ENCODE assay signal across 25 cellular contexts in genomic region chr17:79855331-79856124, GRCh38.
"Had no signal": no experiment of that assay in that cellular context is flagged by ENCODE, and none has a peak within 500 bp of the region (broad histone marks: within the 10 kb centered on the region; RNA-seq: fewer than 3 reads in every experiment).

No MANE protein-coding gene starts in this region.

- H2AFZ ChIP-seq: parathyroid adenoma had no signal

- DNase-seq: dermis blood vessel endothelial cell; effector memory CD4-positive, alpha-beta T cell; glutamatergic neuron; heart right ventricle; hippocampal formation; immature natural killer cell; naive thymus-derived CD4-positive, alpha-beta T cell; nephron progenitor cell; occipital lobe; stimulated activated CD4-positive, alpha-beta T cell treated with anti-CD3 and anti-CD28 coated beads, Interleukin-2, amount 100 ng/mL, for 24 hours; stimulated activated CD4-positive, alpha-beta T cell treated with anti-CD3 and anti-CD28 coated beads, Interleukin-4, amount 100 ng/mL, for 24 hours; upper lobe of left lung had no signal

- H3K9me3 Mint-ChIP-seq: central memory CD8-positive, alpha-beta T cell; immature natural killer cell; memory B cell; mesothelial cell of epicardium; naive thymus-derived CD4-positive, alpha-beta T cell; nephron progenitor cell; stimulated activated memory B cell treated with anti-CD40 and anti-IgM and Interleukin-4, amounts not matched to agents 10 μg/mL and 1 μg/mL and 100 μg/mL, for 72 hours; stimulated activated naive CD8-positive, alpha-beta T cell treated with anti-CD3 and anti-CD28 coated beads, Interleukin-15, Interleukin-2, amounts not matched to agents 100 ng/mL and 50 ng/mL, for 24 hours had no signal

- H3K4me3 Mint-ChIP-seq: central memory CD8-positive, alpha-beta T cell; immature natural killer cell; memory B cell; mesothelial cell of epicardium; naive thymus-derived CD4-positive, alpha-beta T cell; nephron progenitor cell; stimulated activated memory B cell treated with anti-CD40 and anti-IgM and Interleukin-4, amounts not matched to agents 10 μg/mL and 1 μg/mL and 100 μg/mL, for 72 hours; stimulated activated naive CD8-positive, alpha-beta T cell treated with anti-CD3 and anti-CD28 coated beads, Interleukin-15, Interleukin-2, amounts not matched to agents 100 ng/mL and 50 ng/mL, for 24 hours had no signal

- H3K27ac ChIP-seq: coronary artery, esophagus muscularis mucosa, heart right ventricle, parathyroid adenoma, thoracic aorta, tibial nerve, upper lobe of left lung had no signal

- H3K4me1 ChIP-seq: parathyroid adenoma had no signal

- H3K36me3 ChIP-seq: esophagus muscularis mucosa, heart right ventricle, thoracic aorta, tibial nerve, upper lobe of left lung had no signal

- H3K9ac ChIP-seq: parathyroid adenoma had no signal

- H3K9me3 ChIP-seq: esophagus muscularis mucosa, heart right ventricle, thoracic aorta, tibial nerve, upper lobe of left lung had no signal

- H3K4me3 ChIP-seq: coronary artery, esophagus muscularis mucosa, heart right ventricle, lung, thoracic aorta, tibial nerve, upper lobe of left lung had no signal

- H3K27ac Mint-ChIP-seq: immature natural killer cell; memory B cell; mesothelial cell of epicardium; nephron progenitor cell; progenitor cell of endocrine pancreas; stimulated activated memory B cell treated with anti-CD40 and anti-IgM and Interleukin-4, amounts not matched to agents 10 μg/mL and 1 μg/mL and 100 μg/mL, for 72 hours; stimulated activated naive CD8-positive, alpha-beta T cell treated with anti-CD3 and anti-CD28 coated beads, Interleukin-15, Interleukin-2, amounts not matched to agents 100 ng/mL and 50 ng/mL, for 24 hours had no signal

- H3K36me3 Mint-ChIP-seq: immature natural killer cell; memory B cell; mesothelial cell of epicardium; stimulated activated memory B cell treated with anti-CD40 and anti-IgM and Interleukin-4, amounts not matched to agents 10 μg/mL and 1 μg/mL and 100 μg/mL, for 72 hours had no signal

- ATAC-seq: naive thymus-derived CD4-positive, alpha-beta T cell; sciatic nerve; stimulated activated memory B cell treated with anti-CD40 and anti-IgM and Interleukin-4, amounts not matched to agents 10 μg/mL and 1 μg/mL and 100 μg/mL, for 72 hours had no signal

- H3K4me1 Mint-ChIP-seq: central memory CD8-positive, alpha-beta T cell had no signal

- H3K27me3 ChIP-seq: upper lobe of left lung had no signal
